8 cellular contexts compared by ENCODE assay signal in genomic region chr11:119361961-119362725, GRCh38. TPM values are rescaled to one million over a fixed set of nuclear protein-coding genes. Genes with fewer than 3 reads are reported as not detected.
DNase-seq lines count a peak whose midpoint lies in the region; ATAC-seq and TF ChIP-seq lines count a peak whose summit lies in the region.
"Had no signal": no experiment of that assay in that cellular context is flagged by ENCODE, and none has a peak within 500 bp of the region (broad histone marks: within the 10 kb centered on the region; RNA-seq: fewer than 3 reads in every experiment).

No MANE protein-coding gene starts in this region.

- H3K4me1 ChIP-seq in liver (ENCODE audit: control insufficient read depth in 4 of 4, insufficient read depth in 4 of 4, low read length in 3 of 4), result peaks cover 15 to 59% (median 44%) of the 10 kb centered on the region in 4 donors
- peaks cover 24 to 58% (median 49%) of the 10 kb centered on the region in 4 donors for H3K4me1 ChIP-seq in transverse colon
- H3K4me1 ChIP-seq in neuronal stem cell (ENCODE audit: control insufficient read depth in 2 of 2, insufficient read depth in 1 of 2, low read depth in 1 of 2, low read length in 2 of 2), result peaks cover 11 to 19% of the 10 kb centered on the region in 2 donors

- no peak overlapping the region for H2BK12ac ChIP-seq in neuronal stem cell (ENCODE audit: low read length)

- H3K18ac ChIP-seq in neuronal stem cell (ENCODE audit: low read length), result no peak overlapping the region

- H3K36me3 ChIP-seq in liver (ENCODE audit: control insufficient read depth in 4 of 4, insufficient read depth in 3 of 4, low read depth in 1 of 4, low read length in 3 of 4) (peaks cover 0 to 19% (median 11%) of the 10 kb centered on the region in 4 donors), transverse colon (no peaks in the 10 kb centered on the region), neuronal stem cell (replicated peaks in 1 of 2; ENCODE audit: control insufficient read depth in 2 of 2, insufficient read depth in 2 of 2, low read length in 2 of 2) (peaks cover 0 to 2% of the 10 kb centered on the region in 2 donors)

- H3K14ac ChIP-seq in neuronal stem cell (ENCODE audit: low read length), result no peak overlapping the region

- no peak overlapping the region for H4K8ac ChIP-seq in neuronal stem cell (ENCODE audit: low read depth, low read length)

- 66% methylated on average over 11 of the region's 11 CpGs for WGBS in liver
- 86 to 93% methylated on average over 3 to 11 of the region's 11 CpGs for WGBS in transverse colon (ENCODE audit: low coverage in 1 of 2), 2 donors
- no CpG with 5 or more reads among the region's 11 CpGs for WGBS in neuronal stem cell (ENCODE audit: extremely low coverage in 2 of 2, insufficient read length in 2 of 2, insufficient replicate concordance in 1 of 2), 2 donors

- H3K4ac ChIP-seq in neuronal stem cell (ENCODE audit: low read length), result no peak overlapping the region

- H2AK5ac ChIP-seq in neuronal stem cell (ENCODE audit: low read depth, low read length), result no peak overlapping the region

- H2BK5ac ChIP-seq in neuronal stem cell (ENCODE audit: low read length), result no peak overlapping the region

- ATAC-seq in activated T-cell treated with anti-CD3 and anti-CD28 coated beads, Interleukin-2, amount 50 U/mL, for 72 hours (replicated peaks in 1 of 2), result peak in 1 of 2 donors; percentile 31
- ATAC-seq in HG02852 (IDR thresholded peaks at IDR 0.05; ENCODE audit: unreplicated experiment), result no peak

- no peak overlapping the region for H4K91ac ChIP-seq in neuronal stem cell (ENCODE audit: low read depth, low read length, poor library complexity)

- in situ Hi-C loops in transverse colon (cut with MboI; ENCODE audit: low pct_ligation_motif_present in 1 of 4, low pct_unique_long_range_greater_than_20kb in 1 of 4, low sequenced_read_pairs in 3 of 4), result no loop called here

- H3K9me3 ChIP-seq in liver (ENCODE audit: control insufficient read depth in 4 of 4, low read length in 3 of 4) (no peaks in the 10 kb centered on the region), transverse colon (no peaks in the 10 kb centered on the region), neuronal stem cell (replicated peaks in 1 of 2; ENCODE audit: control insufficient read depth in 2 of 2, insufficient read depth in 1 of 2, low read depth in 1 of 2, low read length in 2 of 2) (peaks cover 3 to 4% of the 10 kb centered on the region in 2 donors)

- H2BK120ac ChIP-seq in neuronal stem cell (ENCODE audit: low read depth, low read length), result no peak overlapping the region

- no peak overlapping the region for H3K23ac ChIP-seq in neuronal stem cell (ENCODE audit: low read depth, low read length, poor library complexity)

- H3K27me3 ChIP-seq in liver (ENCODE audit: control insufficient read depth in 4 of 4, insufficient read depth in 4 of 4, low read length in 3 of 4), result no peaks in the 10 kb centered on the region
- H3K27me3 ChIP-seq in transverse colon, result peaks cover 14% of the 10 kb centered on the region
- H3K27me3 ChIP-seq in neuronal stem cell (ENCODE audit: control insufficient read depth in 3 of 3, insufficient read depth in 3 of 3, low read depth in 1 of 3, low read length in 3 of 3), result peaks cover 2 to 56% (median 24%) of the 10 kb centered on the region in 3 experiments

- H3K27ac ChIP-seq in liver (ENCODE audit: low read depth in 1 of 2, low read length in 2 of 2) (peak overlapping the region; percentile 57 to 80), transverse colon (peak overlapping the region; percentile 33 to 86 (median 82)), neuronal stem cell (replicated peaks; ENCODE audit: low read length) (no peak overlapping the region)

- peaks cover 60% of the 10 kb centered on the region for H3K27me3 Mint-ChIP-seq in activated T-cell treated with anti-CD3 and anti-CD28 coated beads, Interleukin-2, amount 50 U/mL, for 72 hours (ENCODE audit: low read depth)

- no peak for TF ChIP-seq POLR2A in transverse colon (IDR thresholded peaks at IDR 0.05)

- intact Hi-C loops in transverse colon (cut with DNase I; ENCODE audit: low total_unique reads), result no loop called here

- no peak overlapping the region for H2AFZ ChIP-seq in neuronal stem cell (ENCODE audit: low read length)

- H3K9ac ChIP-seq in liver (ENCODE audit: low read depth in 1 of 2, low read length in 2 of 2) (peak overlapping the region; percentile 5 to 40), neuronal stem cell (ENCODE audit: low read depth, low read length, poor library complexity) (no peak overlapping the region)

- TF ChIP-seq CTCF in liver (IDR thresholded peaks at IDR 0.05; ENCODE audit: low read depth, low read length, missing input control) (no peak), transverse colon (IDR thresholded peaks at IDR 0.05) (no peak)

- peak overlapping the region in 2 of 3 donors; percentile 58 to 73 for H3K4me3 ChIP-seq in liver (ENCODE audit: low read depth in 1 of 3, low read length in 3 of 3)
- H3K4me3 ChIP-seq in transverse colon, result peak overlapping the region in 2 of 4 donors; percentile 40 to 61
- H3K4me3 ChIP-seq in neuronal stem cell (ENCODE audit: low read length in 2 of 2), result no peak overlapping the region

- H3K4me1 Mint-ChIP-seq in activated T-cell treated with anti-CD3 and anti-CD28 coated beads, Interleukin-2, amount 50 U/mL, for 72 hours (ENCODE audit: low read depth), result peaks cover 43% of the 10 kb centered on the region

- H3K36me3 Mint-ChIP-seq in activated T-cell treated with anti-CD3 and anti-CD28 coated beads, Interleukin-2, amount 50 U/mL, for 72 hours (ENCODE audit: insufficient read depth in 2 of 2), result peaks cover 0 to 4% of the 10 kb centered on the region in 2 donors

- H3K27ac Mint-ChIP-seq in activated T-cell treated with anti-CD3 and anti-CD28 coated beads, Interleukin-2, amount 50 U/mL, for 72 hours, result no peak overlapping the region
- H3K27ac Mint-ChIP-seq: activated CD8-positive, alpha-beta T cell treated with anti-CD3 and anti-CD28 coated beads for 36 hours had no signal

- no peak overlapping the region for H2BK15ac ChIP-seq in neuronal stem cell (ENCODE audit: low read length)

- TF ChIP-seq EP300 in transverse colon (IDR thresholded peaks at IDR 0.05; ENCODE audit: low read depth), result no peak

- no peak overlapping the region for H3K4me2 ChIP-seq in neuronal stem cell (ENCODE audit: insufficient read depth, low read length, poor library complexity, severe bottlenecking)

- H3K9me3 Mint-ChIP-seq in activated T-cell treated with anti-CD3 and anti-CD28 coated beads, Interleukin-2, amount 50 U/mL, for 72 hours, result peaks cover 0 to 2% of the 10 kb centered on the region in 2 donors
- H3K9me3 Mint-ChIP-seq: activated CD8-positive, alpha-beta T cell treated with anti-CD3 and anti-CD28 coated beads for 36 hours had no signal

- no peak for TF ChIP-seq RAD21 in liver (IDR thresholded peaks at IDR 0.05)

- H3K79me1 ChIP-seq in neuronal stem cell (ENCODE audit: low read depth, low read length), result no peaks in the 10 kb centered on the region

- peak overlapping the region; percentile 6 to 53 for H3K4me3 Mint-ChIP-seq in activated T-cell treated with anti-CD3 and anti-CD28 coated beads, Interleukin-2, amount 50 U/mL, for 72 hours

- DNase-seq in activated T-cell treated with anti-CD3 and anti-CD28 coated beads, Interleukin-2, amount 50 U/mL, for 72 hours, result no peak
- DNase-seq in activated T-cell treated with anti-CD3 and anti-CD28 coated beads for 4 hours (no peak), transverse colon (no peak), neuronal stem cell (ENCODE audit: low spot score) (no peak)
- DNase-seq: NCI-H345 had no signal

TF ChIP-seq in liver, 16 proteins besides CTCF, POLR2A, EP300 and RAD21:
- TF ChIP-seq RXRA (IDR thresholded peaks at IDR 0.05), result peak in 1 of 2 donors; percentile 31
- no peak for TF ChIP-seq HNF4A (conservative IDR thresholded peaks at IDR 0.05)

RNA-seq across cellular contexts. Expression of gene MFRP, which starts 15.6 kb away (rescaled TPM):
- not detected for total RNA-seq in activated T-cell treated with anti-CD3 and anti-CD28 coated beads, Interleukin-2, amount 50 U/mL, for 72 hours
- total RNA-seq in liver (not detected), transverse colon (under 1 TPM in 1 of 4 donors, not detected in 3; 0.32 TPM)
- polyA plus RNA-seq in liver, result not detected
- polyA plus RNA-seq in neuronal stem cell (2013, experiment 1 of 2), result not detected
- not detected for polyA plus RNA-seq in neuronal stem cell (2013, experiment 2 of 2)
- total RNA-seq: activated CD8-positive, alpha-beta T cell treated with anti-CD3 and anti-CD28 coated beads for 36 hours had no signal

RNA-seq across cellular contexts. Expression of gene USP2, which starts 19.3 kb away (rescaled TPM):
- 1 to 10 TPM in 1 of 2 donors, under 1 TPM in 1; 0.91 to 3.0 TPM for total RNA-seq in activated T-cell treated with anti-CD3 and anti-CD28 coated beads, Interleukin-2, amount 50 U/mL, for 72 hours
- total RNA-seq in liver (1 to 10 TPM in 1 of 2 donors, under 1 TPM in 1; 0.65 to 4.4 TPM), transverse colon (10 to 100 TPM in 3 of 4 donors, 1 to 10 TPM in 1; 9.8 to 26.6 (median 22.7) TPM)
- 1 to 10 TPM; 2.0 to 2.2 TPM for polyA plus RNA-seq in liver
- polyA plus RNA-seq in neuronal stem cell (2013, experiment 1 of 2), result 4.2 TPM
- polyA plus RNA-seq in neuronal stem cell (2013, experiment 2 of 2), result 4.4 TPM

RNA-seq across cellular contexts. Expression of gene C1QTNF5, which starts 21.5 kb away (rescaled TPM):
- not detected for total RNA-seq in activated T-cell treated with anti-CD3 and anti-CD28 coated beads, Interleukin-2, amount 50 U/mL, for 72 hours
- total RNA-seq in liver (1 to 10 TPM; 2.2 to 4.4 TPM), transverse colon (10 to 100 TPM in 2 of 4 donors, 1 to 10 TPM in 2; 7.6 to 20.5 (median 11.4) TPM)
- 1 to 10 TPM; 1.9 to 6.4 TPM for polyA plus RNA-seq in liver
- polyA plus RNA-seq in neuronal stem cell (2013, experiment 1 of 2), result 3.1 TPM
- 3.3 TPM for polyA plus RNA-seq in neuronal stem cell (2013, experiment 2 of 2)
- total RNA-seq: activated CD8-positive, alpha-beta T cell treated with anti-CD3 and anti-CD28 coated beads for 36 hours had no signal

RNA-seq across cellular contexts. Expression of gene RNF26, which starts 27.8 kb away (rescaled TPM):
- 10 to 100 TPM; 32.5 to 38.9 TPM for total RNA-seq in activated T-cell treated with anti-CD3 and anti-CD28 coated beads, Interleukin-2, amount 50 U/mL, for 72 hours
- total RNA-seq in liver (1 to 10 TPM; 6.3 to 9.2 TPM), transverse colon (10 to 100 TPM; 10.0 to 27.3 (median 13.9) TPM)
- 10 to 100 TPM; 13.0 to 19.1 TPM for polyA plus RNA-seq in liver
- polyA plus RNA-seq in neuronal stem cell (2013, experiment 1 of 2), result 79.3 TPM
- polyA plus RNA-seq in neuronal stem cell (2013, experiment 2 of 2), result 79.8 TPM

RNA-seq across cellular contexts. Expression of gene MCAM, which starts 45.2 kb away (rescaled TPM):
- total RNA-seq in activated T-cell treated with anti-CD3 and anti-CD28 coated beads, Interleukin-2, amount 50 U/mL, for 72 hours, result 1 to 10 TPM; 4.7 to 5.2 TPM
- total RNA-seq in liver (10 to 100 TPM in 1 of 2 donors, 1 to 10 TPM in 1; 8.4 to 49.6 TPM), transverse colon (100 to 1,000 TPM in 3 of 4 donors, 10 to 100 TPM in 1; 87.4 to 466 (median 150) TPM)
- 10 to 100 TPM in 1 of 2 donors, 1 to 10 TPM in 1; 2.2 to 10.3 TPM for polyA plus RNA-seq in liver
- 20.2 TPM for polyA plus RNA-seq in neuronal stem cell (2013, experiment 1 of 2)
- 19.8 TPM for polyA plus RNA-seq in neuronal stem cell (2013, experiment 2 of 2)

Comparison
In these comparisons a context has a peak if more than half of its experiments do, and no peak if none do; other contexts are left out.
1. H3K4me3 ChIP-seq: peak in liver (2 of 3); none in neuronal stem cell (0 of 2).